8 cellular contexts compared by ENCODE assay signal in genomic region chr11:3880724-3881123, GRCh38. TPM values are rescaled to one million over a fixed set of nuclear protein-coding genes. Genes with fewer than 3 reads are reported as not detected.
DNase-seq lines count a peak whose midpoint lies in the region; ATAC-seq and TF ChIP-seq lines count a peak whose summit lies in the region.

No MANE protein-coding gene starts in this region.

- H3K4me1 ChIP-seq in ascending aorta, result peaks cover 0 to 23% of the 10 kb centered on the region in 2 donors

- H3K4me3 Mint-ChIP-seq in natural killer cell, result peak overlapping the region; percentile 18

- peak overlapping the region; percentile 89 to 91 for H3K27ac Mint-ChIP-seq in natural killer cell

- DNase-seq in EL (peak; percentile 62), ascending aorta (ENCODE audit: low spot score in 2 of 2) (no peak), natural killer cell (no peak), NCI-H524 treated with DMSO at 0.1 percent for 48 hours (lab: John Stamatoyannopoulos, UW) (no peak), superior temporal gyrus (ENCODE audit: extremely low spot score) (no peak), retina (no peak), COR-L47 (lab: John Stamatoyannopoulos, UW) (no peak)

- TF ChIP-seq CTCF in ascending aorta (IDR thresholded peaks at IDR 0.05) (no peak), natural killer cell (IDR thresholded peaks at IDR 0.05) (no peak)

- no peaks in the 10 kb centered on the region for H3K9me3 ChIP-seq in ascending aorta

- no peak overlapping the region for H3K4me3 ChIP-seq in ascending aorta

- H3K36me3 ChIP-seq in ascending aorta, result no peaks in the 10 kb centered on the region

- H3K27me3 ChIP-seq in ascending aorta, result no peaks in the 10 kb centered on the region

- H3K27ac ChIP-seq in ascending aorta, result peak overlapping the region; percentile 77 to 80

- intact Hi-C loops in ascending aorta (cut with DNase I) (no loop called here), natural killer cell (cut with micrococcal nuclease) (no loop called here)

- peak; percentile 35 for ATAC-seq in HG02852 (IDR thresholded peaks at IDR 0.05; ENCODE audit: unreplicated experiment)
- peak in 2 of 3 donors; percentile 51 to 54 for ATAC-seq in natural killer cell

- no peaks in the 10 kb centered on the region for H3K36me3 Mint-ChIP-seq in natural killer cell

- peaks cover 74 to 81% of the 10 kb centered on the region in 2 donors for H3K4me1 Mint-ChIP-seq in natural killer cell

- no peaks in the 10 kb centered on the region for H3K27me3 Mint-ChIP-seq in natural killer cell (ENCODE audit: low read depth in 2 of 2)

- no peaks in the 10 kb centered on the region for H3K9me3 Mint-ChIP-seq in natural killer cell

RNA-seq across cellular contexts. Expression of gene STIM1, which starts 25.3 kb away (rescaled TPM):
- total RNA-seq in ascending aorta, result 48.1 TPM
- total RNA-seq in natural killer cell, result 100 to 1,000 TPM; 171 to 187 (median 175) TPM

RNA-seq across cellular contexts. Expression of gene RHOG, which starts 40.0 kb away (rescaled TPM):
- total RNA-seq in ascending aorta (60.7 TPM), natural killer cell (100 to 1,000 TPM; 114 to 145 (median 137) TPM)
